ENCODE assay signal across 12 cellular contexts in the genomic region with DNA sequence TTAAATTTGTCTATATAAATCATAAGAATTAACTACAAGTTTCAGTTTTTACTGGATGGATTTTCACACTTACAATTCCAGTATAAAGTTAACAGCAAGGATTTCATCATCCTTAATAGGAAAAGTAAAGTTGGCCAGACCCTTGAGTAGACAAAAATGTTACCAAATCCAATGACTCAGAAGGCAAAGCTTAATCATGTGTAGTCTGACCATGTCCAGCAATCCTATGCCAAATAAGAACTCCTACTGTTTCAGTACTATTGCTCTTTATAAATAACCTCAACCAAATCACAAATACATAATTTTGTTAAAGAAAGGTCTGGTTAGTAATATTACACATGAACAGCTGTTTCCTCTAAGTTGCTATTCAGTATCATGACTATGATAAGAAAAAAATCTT. TPM values are rescaled to one million over a fixed set of nuclear protein-coding genes. Genes with fewer than 3 reads are reported as not detected.
DNase-seq lines count a peak whose midpoint lies in the region; ATAC-seq and TF ChIP-seq lines count a peak whose summit lies in the region.
"Had no signal": no experiment of that assay in that cellular context is flagged by ENCODE, and none has a peak within 500 bp of the region (broad histone marks: within the 10 kb centered on the region; RNA-seq: fewer than 3 reads in every experiment).

No MANE protein-coding gene starts in this region.

- POLR2A ChIA-PET in HEK293 (lab: Yijun Ruan, JAX): interaction anchor here (0.6 kb wide), 1 partner anchor 1088 kb away, joined by 3 read pairs; no protein-coding TSS in a partner anchor

- CTCF ChIA-PET in HEK293 (lab: Yijun Ruan, JAX): no interaction called here
- CTCF ChIA-PET in activated naive CD4-positive, alpha-beta T cell treated with anti-CD3 and anti-CD28 coated beads, Interleukin-2, amount 10 ng/mL, durations not matched to agents 7 days and 5 days (lab: Charles Lee): no interaction called here

- peak; percentile 90 for ATAC-seq in body of pancreas
- ATAC-seq in thoracic aorta (ENCODE audit: insufficient number of reproducible peaks, low FRiP score, low read depth): peak; percentile 97
- ATAC-seq: stimulated activated naive CD8-positive, alpha-beta T cell treated with anti-CD3 and anti-CD28 coated beads, Interleukin-15, amount 100 ng/mL, for 72 hours had no signal

- TF ChIP-seq CTCF in HEK293 (tag by site-specific recombination; IDR thresholded peaks at IDR 0.05) (no peak), body of pancreas (IDR thresholded peaks at IDR 0.05) (no peak), thoracic aorta (IDR thresholded peaks at IDR 0.05) (no peak)

- H3K4me3 ChIP-seq in HEK293 (ENCODE audit: low read depth, low read length) (no peak overlapping the region), body of pancreas (no peak overlapping the region), thoracic aorta (peak overlapping the region; percentile 43)
- H3K4me3 ChIP-seq: MG63 had no signal

- no peak overlapping the region for H3K4me3 Mint-ChIP-seq in activated naive CD4-positive, alpha-beta T cell treated with anti-CD3 and anti-CD28 coated beads, Interleukin-2, amount 10 ng/mL, durations not matched to agents 7 days and 5 days
- H3K4me3 Mint-ChIP-seq: activated CD4-positive, alpha-beta T cell treated with anti-CD3 and anti-CD28 coated beads, Interleukin-2, amount 10 ng/mL, durations not matched to agents 24 days and 14 days; stimulated activated naive CD8-positive, alpha-beta T cell treated with anti-CD3 and anti-CD28 coated beads, Interleukin-15, amount 100 ng/mL, for 72 hours had no signal

- no peaks in the 10 kb centered on the region for H3K4me1 Mint-ChIP-seq in activated naive CD4-positive, alpha-beta T cell treated with anti-CD3 and anti-CD28 coated beads, Interleukin-2, amount 10 ng/mL, durations not matched to agents 7 days and 5 days
- H3K4me1 Mint-ChIP-seq: activated CD4-positive, alpha-beta T cell treated with anti-CD3 and anti-CD28 coated beads, Interleukin-2, amount 10 ng/mL, durations not matched to agents 24 days and 14 days; stimulated activated naive CD8-positive, alpha-beta T cell treated with anti-CD3 and anti-CD28 coated beads, Interleukin-15, amount 100 ng/mL, for 72 hours had no signal

- H3K9me3 ChIP-seq in HEK293 (ENCODE audit: control insufficient read depth, insufficient read depth, low read depth, low read length) (no peaks in the 10 kb centered on the region), body of pancreas (no peaks in the 10 kb centered on the region), thoracic aorta (no peaks in the 10 kb centered on the region)
- H3K9me3 ChIP-seq: MG63 had no signal

- no peaks in the 10 kb centered on the region for H3K27me3 ChIP-seq in body of pancreas
- H3K27me3 ChIP-seq in thoracic aorta (replicated peaks; ENCODE audit: insufficient read depth): no peaks in the 10 kb centered on the region
- H3K27me3 ChIP-seq: MG63 had no signal

- no peak overlapping the region for H3K27ac Mint-ChIP-seq in activated naive CD4-positive, alpha-beta T cell treated with anti-CD3 and anti-CD28 coated beads, Interleukin-2, amount 10 ng/mL, durations not matched to agents 7 days and 5 days
- H3K27ac Mint-ChIP-seq: activated CD4-positive, alpha-beta T cell treated with anti-CD3 and anti-CD28 coated beads, Interleukin-2, amount 10 ng/mL, durations not matched to agents 24 days and 14 days; stimulated activated naive CD8-positive, alpha-beta T cell treated with anti-CD3 and anti-CD28 coated beads, Interleukin-15, amount 100 ng/mL, for 72 hours had no signal

- intact Hi-C loops in body of pancreas (cut with DNase I): no loop called here

- no peaks in the 10 kb centered on the region for H3K4me1 ChIP-seq in HEK293 (ENCODE audit: control insufficient read depth, insufficient read depth, low read length)
- H3K4me1 ChIP-seq in body of pancreas: peaks cover 4% of the 10 kb centered on the region
- peaks cover 10 to 57% of the 10 kb centered on the region in 2 donors for H3K4me1 ChIP-seq in thoracic aorta (ENCODE audit: control insufficient read depth in 1 of 2, low read depth in 2 of 2)

- H3K36me3 ChIP-seq in HEK293 (ENCODE audit: control insufficient read depth in 2 of 2, insufficient read depth in 1 of 2, low read length in 2 of 2) (peaks cover under 1 to 11% of the 10 kb centered on the region in 2 experiments; a peak in 2 of 3 replicates), body of pancreas (replicated peaks in 1 of 2; ENCODE audit: insufficient read depth in 1 of 2, low read depth in 2 of 2) (no peaks in the 10 kb centered on the region), thoracic aorta (no peaks in the 10 kb centered on the region)

- H3K36me3 Mint-ChIP-seq in activated naive CD4-positive, alpha-beta T cell treated with anti-CD3 and anti-CD28 coated beads, Interleukin-2, amount 10 ng/mL, durations not matched to agents 7 days and 5 days: no peaks in the 10 kb centered on the region

- peaks cover 1% of the 10 kb centered on the region for H3K9me3 Mint-ChIP-seq in activated naive CD4-positive, alpha-beta T cell treated with anti-CD3 and anti-CD28 coated beads, Interleukin-2, amount 10 ng/mL, durations not matched to agents 7 days and 5 days

- no peaks in the 10 kb centered on the region for H3K27me3 Mint-ChIP-seq in activated naive CD4-positive, alpha-beta T cell treated with anti-CD3 and anti-CD28 coated beads, Interleukin-2, amount 10 ng/mL, durations not matched to agents 7 days and 5 days
- H3K27me3 Mint-ChIP-seq: activated CD4-positive, alpha-beta T cell treated with anti-CD3 and anti-CD28 coated beads, Interleukin-2, amount 10 ng/mL, durations not matched to agents 24 days and 14 days; brain; stimulated activated naive CD8-positive, alpha-beta T cell treated with anti-CD3 and anti-CD28 coated beads, Interleukin-15, amount 100 ng/mL, for 72 hours had no signal

- DNase-seq in body of pancreas: no peak
- peak; percentile 4 for DNase-seq in hepatic stellate cell (ENCODE audit: low spot score)
- no peak for DNase-seq in thoracic aorta (ENCODE audit: low spot score)
- DNase-seq in NCI-H1092 treated with DMSO at 0.1 percent for 48 hours (lab: John Stamatoyannopoulos, UW): no peak
- DNase-seq in activated naive CD4-positive, alpha-beta T cell treated with anti-CD3 and anti-CD28 coated beads, Interleukin-2, amount 10 ng/mL, durations not matched to agents 7 days and 5 days: no peak
- no peak for DNase-seq in NCI-H187 (lab: John Stamatoyannopoulos, UW)
- DNase-seq in stimulated activated CD4-positive, alpha-beta T cell treated with anti-CD3 and anti-CD28 coated beads, Interleukin-2, amount 100 ng/mL, for 24 hours: no peak
- DNase-seq: activated CD4-positive, alpha-beta T cell treated with anti-CD3 and anti-CD28 coated beads, Interleukin-2, amount 10 ng/mL, durations not matched to agents 24 days and 14 days; MG63; stimulated activated naive CD8-positive, alpha-beta T cell treated with anti-CD3 and anti-CD28 coated beads, Interleukin-15, amount 100 ng/mL, for 72 hours had no signal

- H3K27ac ChIP-seq in HEK293 (ENCODE audit: extremely low read depth, low read depth, low read length) (no peak overlapping the region), body of pancreas (peak overlapping the region in 1 of 4 donors; percentile 42), thoracic aorta (peak overlapping the region; percentile 86 to 92)

- TF ChIP-seq POLR2A in body of pancreas (IDR thresholded peaks at IDR 0.05): no peak

TF ChIP-seq in HEK293, 187 proteins besides CTCF, POLR2A, EP300 and RAD21:
- TF ChIP-seq PRDM6 (tag by site-specific recombination; IDR thresholded peaks at IDR 0.05) (peak; percentile 32; the same call in 1 of the 2 replicates), WT1 (tag by site-specific recombination; IDR thresholded peaks at IDR 0.05) (no peak)
TF ChIP-seq in HEK293: peak in this region for 1.

RNA-seq across cellular contexts. Expression of gene PLOD2, which starts 35.0 kb away (rescaled TPM):
- total RNA-seq in body of pancreas (10 to 100 TPM; 16.8 to 24.4 TPM), thoracic aorta (10 to 100 TPM; 42.8 to 92.6 TPM)
